ENCODE assay signal across 8 cellular contexts in genomic region chr5:134003957-134004625, GRCh38. TPM values are rescaled to one million over a fixed set of nuclear protein-coding genes. Genes with fewer than 3 reads are reported as not detected.
DNase-seq lines count a peak whose midpoint lies in the region; TF ChIP-seq lines count a peak whose summit lies in the region.

No MANE protein-coding gene starts in this region.

- H3K14ac ChIP-seq in H9 (ENCODE audit: insufficient read depth, low read length), result peak overlapping the region; percentile 93

- H3T11ph ChIP-seq in H9 (ENCODE audit: low read length), result no peak overlapping the region

- no peak overlapping the region for H2BK15ac ChIP-seq in H9 (ENCODE audit: low read depth, low read length)

- no peak overlapping the region for H3K56ac ChIP-seq in H9 (ENCODE audit: insufficient read length, low read depth, low read length)

- peaks cover 4% of the 10 kb centered on the region; the same call in 1 of the 2 replicates for H3K4me1 ChIP-seq in H9 (ENCODE audit: insufficient read depth, low read length)

- peaks cover 6% of the 10 kb centered on the region for H3K79me1 ChIP-seq in H9 (ENCODE audit: insufficient read depth, low read depth, low read length, poor library complexity, severe bottlenecking)

- no peak overlapping the region for H2AK5ac ChIP-seq in H9 (ENCODE audit: insufficient read length, low read length)

- H3K23me2 ChIP-seq in H9 (ENCODE audit: insufficient read length, low read depth, low read length, poor library complexity, severe bottlenecking), result peaks cover 18% of the 10 kb centered on the region

- H3K27ac ChIP-seq in H9 (ENCODE audit: insufficient read length, low read depth, low read length), result no peak overlapping the region
- H3K27ac ChIP-seq in neural cell (ENCODE audit: low read length), result peak overlapping the region; percentile 95
- peak overlapping the region; percentile 84 for H3K27ac ChIP-seq in temporal lobe (ENCODE audit: low read depth, low read length)

- H3K4me3 ChIP-seq in GM12875 (ENCODE audit: low read depth, low read length) (peak overlapping the region; percentile 88), fibroblast of the aortic adventitia (ENCODE audit: low read depth, low read length) (peak overlapping the region; percentile 79), neural cell (ENCODE audit: low read length) (peak overlapping the region; percentile 95)

- H3K9me2 ChIP-seq in neural cell (ENCODE audit: insufficient read depth, low read length), result no peaks in the 10 kb centered on the region

- H3K9me3 Mint-ChIP-seq in H9, result peaks cover 0 to 2% of the 10 kb centered on the region in 2 experiments; a peak in 1 of 5 replicates

- H3K9ac ChIP-seq in H9 (ENCODE audit: extremely low read depth, insufficient read length, low read length), result peak overlapping the region; percentile 84
- H3K9ac ChIP-seq in neural cell (ENCODE audit: low read length), result peak overlapping the region; percentile 94

- TF ChIP-seq CTCF in GM12875 (IDR thresholded peaks at IDR 0.05; ENCODE audit: borderline replicate concordance, insufficient read depth, low read depth, low read length) (no peak), H9 (conservative IDR thresholded peaks at IDR 0.05) (no peak), fibroblast of the aortic adventitia (IDR thresholded peaks at IDR 0.05; ENCODE audit: insufficient read depth, low read length) (no peak), neural cell (IDR thresholded peaks at IDR 0.05; ENCODE audit: poor library complexity, severe bottlenecking) (no peak)

- DNase-seq in H9, result no peak
- DNase-seq in MV-4-11 (lab: John Stamatoyannopoulos, UW), result peak; percentile 35
- peak; percentile 16 for DNase-seq in activated T-helper 1 cell treated with Interleukin-2 at 50 U/mL for 16 hours (ENCODE audit: low read depth)
- peak; percentile 52 for DNase-seq in fibroblast of the aortic adventitia (ENCODE audit: low read depth)
- DNase-seq in GOT3 (lab: John Stamatoyannopoulos, UW), result no peak

- peak overlapping the region; percentile 83 for H3K18ac ChIP-seq in H9 (ENCODE audit: insufficient read length, low read depth, low read length)

- no peak overlapping the region for H4K8ac ChIP-seq in H9 (replicated peaks; ENCODE audit: insufficient read length, low read depth, low read length)

- no peaks in the 10 kb centered on the region for H3K36me3 ChIP-seq in neural cell (ENCODE audit: insufficient read depth, low read length)

- peaks cover 4% of the 10 kb centered on the region for H3F3A ChIP-seq in neural cell (ENCODE audit: insufficient read depth, low read length, poor library complexity, severe bottlenecking)

- H2BK20ac ChIP-seq in H9 (ENCODE audit: low read depth, low read length, poor library complexity, severe bottlenecking), result no peak overlapping the region

- no peak overlapping the region for H2BK12ac ChIP-seq in H9 (ENCODE audit: insufficient read length, low read depth, low read length)

- H3K4me1 Mint-ChIP-seq in H9, result peaks cover 51 to 57% of the 10 kb centered on the region in 2 experiments

- no peak overlapping the region for H4K91ac ChIP-seq in H9 (ENCODE audit: insufficient read length, low read depth, low read length)

- H2BK120ac ChIP-seq in H9 (ENCODE audit: low read depth, low read length, poor library complexity, severe bottlenecking), result no peak overlapping the region

- no CpG with 5 or more reads among the region's 83 CpGs for WGBS in H9 (ENCODE audit: extremely low coverage, insufficient read length, low lambda C conversion rate)

- H3K4me3 Mint-ChIP-seq in H9, result peak overlapping the region; percentile 92 to 96

- H3K9me3 ChIP-seq in H9 (ENCODE audit: control insufficient read depth, low read depth, low read length), result no peaks in the 10 kb centered on the region
- H3K9me3 ChIP-seq in neural cell (ENCODE audit: low read length), result no peaks in the 10 kb centered on the region

- no peaks in the 10 kb centered on the region for H3K27me3 ChIP-seq in H9 (ENCODE audit: insufficient read depth, low read length)
- H3K27me3 ChIP-seq in neural cell (ENCODE audit: insufficient read depth, low read depth, low read length), result no peaks in the 10 kb centered on the region

- H3K36me3 Mint-ChIP-seq in H9 (ENCODE audit: insufficient read depth in 1 of 3, low read depth in 3 of 3), result peaks cover 14 to 26% (median 17%) of the 10 kb centered on the region in 3 experiments; a peak in 6 of 7 replicates

- no peak for TF ChIP-seq RAD21 in neural cell (conservative IDR thresholded peaks at IDR 0.05)

- H3K4me2 ChIP-seq in H9 (ENCODE audit: insufficient read depth, insufficient read length, low read length) (peak overlapping the region; percentile 68), neural cell (ENCODE audit: low read length) (peak overlapping the region; percentile 98)

- peaks cover 46% of the 10 kb centered on the region for H3K79me2 ChIP-seq in H9 (ENCODE audit: insufficient read depth, low read length)
- peaks cover 44% of the 10 kb centered on the region for H3K79me2 ChIP-seq in neural cell (replicated peaks; ENCODE audit: insufficient read depth, low read length)

- peaks cover 2% of the 10 kb centered on the region; the same call in 1 of the 2 replicates for H3K27me3 Mint-ChIP-seq in H9 (ENCODE audit: low read depth)

- H2BK5ac ChIP-seq in H9 (ENCODE audit: insufficient read length, low read length), result no peak overlapping the region

- peak overlapping the region; percentile 55 to 97 (median 86); a peak in 5 of 7 replicates for H3K27ac Mint-ChIP-seq in H9

- no peak overlapping the region for H3K23ac ChIP-seq in H9 (ENCODE audit: insufficient read length, low read depth, low read length)

- no peak overlapping the region for H2AFZ ChIP-seq in H9 (ENCODE audit: low read length)
- no peak overlapping the region for H2AFZ ChIP-seq in neural cell (ENCODE audit: low read depth, low read length)

- H4K20me1 ChIP-seq in H9 (ENCODE audit: control insufficient read depth, insufficient read depth, insufficient read length), result no peaks in the 10 kb centered on the region
- peaks cover 12% of the 10 kb centered on the region for H4K20me1 ChIP-seq in neural cell (ENCODE audit: insufficient read depth)

- H3K4ac ChIP-seq in H9 (ENCODE audit: low read depth, low read length), result no peak overlapping the region

- no peak for TF ChIP-seq EP300 in neural cell (conservative IDR thresholded peaks at IDR 0.05; ENCODE audit: poor library complexity, severe bottlenecking)

- no peak overlapping the region for H4K5ac ChIP-seq in H9 (ENCODE audit: insufficient read length, low read depth, low read length)

TF ChIP-seq in neural cell, 6 proteins besides CTCF, POLR2A, EP300 and RAD21:
- no peak for TF ChIP-seq SMC3 (conservative IDR thresholded peaks at IDR 0.05; ENCODE audit: poor library complexity)
- peak; percentile 80 for TF ChIP-seq MXI1 (conservative IDR thresholded peaks at IDR 0.05; ENCODE audit: poor library complexity, severe bottlenecking)
- TF ChIP-seq TAF1 (IDR thresholded peaks at IDR 0.05; ENCODE audit: low read depth), result no peak
- TF ChIP-seq EZH2 (IDR thresholded peaks at IDR 0.05; ENCODE audit: borderline replicate concordance, insufficient read depth, low read length, poor library complexity, severe bottlenecking), result no peak
- no peak for TF ChIP-seq POLR2AphosphoS5 (IDR thresholded peaks at IDR 0.05)
- TF ChIP-seq, protein P1, sequence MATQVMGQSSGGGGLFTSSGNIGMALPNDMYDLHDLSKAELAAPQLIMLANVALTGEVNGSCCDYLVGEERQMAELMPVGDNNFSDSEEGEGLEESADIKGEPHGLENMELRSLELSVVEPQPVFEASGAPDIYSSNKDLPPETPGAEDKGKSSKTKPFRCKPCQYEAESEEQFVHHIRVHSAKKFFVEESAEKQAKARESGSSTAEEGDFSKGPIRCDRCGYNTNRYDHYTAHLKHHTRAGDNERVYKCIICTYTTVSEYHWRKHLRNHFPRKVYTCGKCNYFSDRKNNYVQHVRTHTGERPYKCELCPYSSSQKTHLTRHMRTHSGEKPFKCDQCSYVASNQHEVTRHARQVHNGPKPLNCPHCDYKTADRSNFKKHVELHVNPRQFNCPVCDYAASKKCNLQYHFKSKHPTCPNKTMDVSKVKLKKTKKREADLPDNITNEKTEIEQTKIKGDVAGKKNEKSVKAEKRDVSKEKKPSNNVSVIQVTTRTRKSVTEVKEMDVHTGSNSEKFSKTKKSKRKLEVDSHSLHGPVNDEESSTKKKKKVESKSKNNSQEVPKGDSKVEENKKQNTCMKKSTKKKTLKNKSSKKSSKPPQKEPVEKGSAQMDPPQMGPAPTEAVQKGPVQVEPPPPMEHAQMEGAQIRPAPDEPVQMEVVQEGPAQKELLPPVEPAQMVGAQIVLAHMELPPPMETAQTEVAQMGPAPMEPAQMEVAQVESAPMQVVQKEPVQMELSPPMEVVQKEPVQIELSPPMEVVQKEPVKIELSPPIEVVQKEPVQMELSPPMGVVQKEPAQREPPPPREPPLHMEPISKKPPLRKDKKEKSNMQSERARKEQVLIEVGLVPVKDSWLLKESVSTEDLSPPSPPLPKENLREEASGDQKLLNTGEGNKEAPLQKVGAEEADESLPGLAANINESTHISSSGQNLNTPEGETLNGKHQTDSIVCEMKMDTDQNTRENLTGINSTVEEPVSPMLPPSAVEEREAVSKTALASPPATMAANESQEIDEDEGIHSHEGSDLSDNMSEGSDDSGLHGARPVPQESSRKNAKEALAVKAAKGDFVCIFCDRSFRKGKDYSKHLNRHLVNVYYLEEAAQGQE (IDR thresholded peaks at IDR 0.05; ENCODE audit: borderline replicate concordance), result peak; percentile 14
TF ChIP-seq in neural cell: peak in this region for 2.

RNA-seq across cellular contexts. Expression of gene VDAC1, which starts 0.7 kb away (rescaled TPM):
- total RNA-seq in H9 (2021) (206 and 208 TPM in 2 replicates), fibroblast of the aortic adventitia (ENCODE audit: low replicate concordance) (91.3 and 277 TPM in 2 replicates), temporal lobe (136 TPM)
- polyA plus RNA-seq in neural cell, result 297 and 307 TPM in 2 replicates
- 169 and 187 TPM in 2 replicates for polyA minus RNA-seq in neural cell

RNA-seq across cellular contexts. Expression of gene C5orf15, which starts 35.7 kb away (rescaled TPM):
- total RNA-seq in H9 (2021) (32.7 and 33.4 TPM in 2 replicates), fibroblast of the aortic adventitia (ENCODE audit: low replicate concordance) (31.1 and 66.6 TPM in 2 replicates), temporal lobe (31.2 TPM)
- polyA plus RNA-seq in neural cell, result 65.1 and 72.3 TPM in 2 replicates
- polyA minus RNA-seq in neural cell, result 55.8 and 67.7 TPM in 2 replicates

Comparison
In these comparisons a context has a peak if more than half of its experiments do, and no peak if none do; other contexts are left out.
1. DNase-seq: peak in MV-4-11 (single experiment), activated T-helper 1 cell treated with Interleukin-2 at 50 U/mL for 16 hours (single experiment) and fibroblast of the aortic adventitia (single experiment); none in H9 (single experiment) and GOT3 (single experiment).
2. Peak in every context shown above with its lines, with median percentiles within 50 percentile points of each other: H3K4me3 ChIP-seq.